2 cellular contexts compared by ENCODE assay signal in the genomic region with DNA sequence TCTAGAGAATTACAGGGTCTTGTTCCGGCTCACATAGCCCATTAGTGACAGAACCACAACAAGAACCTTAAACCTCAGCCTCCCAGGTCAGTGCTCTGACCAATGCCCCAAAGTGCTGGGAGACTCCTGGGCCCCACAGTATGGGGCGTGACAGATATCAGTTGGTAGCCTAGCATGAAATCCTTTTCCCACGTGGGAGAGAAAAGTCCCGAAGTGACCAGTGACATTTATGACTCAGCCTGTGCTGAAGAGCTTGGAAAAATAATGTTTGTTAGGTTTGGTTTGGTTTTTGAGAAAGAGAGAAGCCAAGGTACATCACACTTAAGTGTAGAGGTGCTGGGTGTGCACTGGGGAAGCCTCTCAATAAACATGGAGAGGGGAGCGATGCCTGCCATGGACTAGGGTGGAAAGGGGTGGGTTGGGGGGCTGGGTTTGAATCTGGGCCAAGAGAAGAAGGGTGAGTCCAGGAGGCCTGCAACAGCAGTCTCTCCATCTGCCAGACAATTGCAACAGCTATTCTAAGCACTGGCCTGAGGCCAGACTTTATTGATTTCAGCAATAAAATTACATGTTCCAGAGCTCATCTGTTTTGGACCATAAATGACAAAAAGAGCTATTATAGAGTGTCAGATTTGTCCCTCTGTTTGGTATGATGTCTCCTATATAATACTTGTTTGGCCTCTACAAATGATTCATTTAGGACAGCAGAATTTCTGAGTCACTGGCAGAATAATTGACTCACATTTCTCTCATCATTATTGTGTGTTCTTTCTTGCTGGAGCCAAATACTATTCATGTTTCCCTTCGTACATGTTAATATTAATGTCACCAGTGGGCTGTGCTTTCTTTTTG.
TF ChIP-seq lines count a peak whose summit lies in the region.

No MANE protein-coding gene starts in this region.

TF ChIP-seq in liver, 16 proteins besides CTCF, POLR2A, EP300 and RAD21:
- TF ChIP-seq TAF1 (conservative IDR thresholded peaks at IDR 0.05) (no peak), YY1 (IDR thresholded peaks at IDR 0.05) (peak; percentile 63), EGR1 (IDR thresholded peaks at IDR 0.05; ENCODE audit: low read depth in 2 of 2) (peak in 1 of 2 donors; percentile 25), JUND (IDR thresholded peaks at IDR 0.05) (peak in 1 of 2 donors; percentile 73), FOXA2 (IDR thresholded peaks at IDR 0.05) (peak; percentile 34), RXRA (IDR thresholded peaks at IDR 0.05) (peak; percentile 9 to 50), NR2F2 (IDR thresholded peaks at IDR 0.05) (no peak), HNF4A (conservative IDR thresholded peaks at IDR 0.05) (peak; percentile 29 to 54), SP1 (IDR thresholded peaks at IDR 0.05) (no peak), MAX (IDR thresholded peaks at IDR 0.05) (peak; percentile 68), GABPA (IDR thresholded peaks at IDR 0.05 in 1 of 2, conservative IDR thresholded peaks at IDR 0.05 in 1 of 2) (no peak), ATF3 (IDR thresholded peaks at IDR 0.05) (peak; percentile 25)

TF ChIP-seq in HepG2, 621 proteins besides CTCF, POLR2A, EP300 and RAD21:
- TF ChIP-seq SAFB2 (CRISPR knock-in tag; IDR thresholded peaks at IDR 0.05; ENCODE audit: borderline replicate concordance, low read depth): no peak
- no peak for TF ChIP-seq PRMT3 (CRISPR knock-in tag; IDR thresholded peaks at IDR 0.05; ENCODE audit: borderline replicate concordance, low read depth)
- TF ChIP-seq SMC3 (IDR thresholded peaks at IDR 0.05; ENCODE audit: low read length): no peak
- TF ChIP-seq HOXD1 (CRISPR knock-in tag; IDR thresholded peaks at IDR 0.05): no peak
- TF ChIP-seq GTF2F1 (IDR thresholded peaks at IDR 0.05; ENCODE audit: low read length): no peak
- TF ChIP-seq HOXA9 (CRISPR knock-in tag; IDR thresholded peaks at IDR 0.05; ENCODE audit: borderline replicate concordance): no peak
- TF ChIP-seq ZNF746 (CRISPR knock-in tag; IDR thresholded peaks at IDR 0.05): no peak
- no peak for TF ChIP-seq KLF13 (CRISPR knock-in tag; IDR thresholded peaks at IDR 0.05)
- no peak for TF ChIP-seq ETS1 (CRISPR knock-in tag; IDR thresholded peaks at IDR 0.05)
